3 cellular contexts compared by ENCODE assay signal in the genomic region with DNA sequence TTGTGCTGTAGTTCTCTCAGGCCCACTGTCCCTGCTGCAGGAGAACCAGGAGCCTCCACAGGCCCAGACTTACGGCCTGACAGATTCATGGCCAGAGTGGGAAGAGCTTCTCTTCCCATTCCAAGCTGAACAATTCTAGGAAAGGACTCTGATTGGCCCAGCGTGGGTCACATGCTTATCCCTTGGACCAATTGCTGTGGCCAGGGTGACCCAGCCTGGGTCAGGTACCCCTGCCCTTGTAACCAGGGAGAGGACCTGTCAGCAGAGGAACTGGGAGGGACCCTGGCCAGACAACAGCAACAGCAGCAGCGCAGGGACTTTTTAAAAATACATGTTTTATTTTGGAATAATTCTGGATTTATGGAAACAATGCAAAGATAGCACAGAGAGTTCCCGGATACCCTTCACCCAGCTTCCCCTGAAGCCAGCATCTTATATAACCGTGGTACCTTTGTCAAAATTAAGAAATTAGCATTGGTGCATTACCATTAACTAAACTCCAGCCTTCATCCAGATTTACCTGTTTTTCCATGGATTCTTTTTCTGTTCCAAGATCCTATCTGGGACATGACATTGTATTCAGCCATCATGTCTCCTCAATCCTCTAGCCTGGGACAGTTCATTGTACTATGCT.
A peak's percentile ranks its signal among the peaks of the same experiment; 100 is the strongest.
TF ChIP-seq lines count a peak whose summit lies in the region.

No MANE protein-coding gene starts in this region.

TF ChIP-seq in GM23338, 12 proteins besides CTCF, POLR2A, EP300 and RAD21 (continues in another document):
- TF ChIP-seq STAT1 (IDR thresholded peaks at IDR 0.05; ENCODE audit: unreplicated experiment): no peak
- TF ChIP-seq, protein P1, sequence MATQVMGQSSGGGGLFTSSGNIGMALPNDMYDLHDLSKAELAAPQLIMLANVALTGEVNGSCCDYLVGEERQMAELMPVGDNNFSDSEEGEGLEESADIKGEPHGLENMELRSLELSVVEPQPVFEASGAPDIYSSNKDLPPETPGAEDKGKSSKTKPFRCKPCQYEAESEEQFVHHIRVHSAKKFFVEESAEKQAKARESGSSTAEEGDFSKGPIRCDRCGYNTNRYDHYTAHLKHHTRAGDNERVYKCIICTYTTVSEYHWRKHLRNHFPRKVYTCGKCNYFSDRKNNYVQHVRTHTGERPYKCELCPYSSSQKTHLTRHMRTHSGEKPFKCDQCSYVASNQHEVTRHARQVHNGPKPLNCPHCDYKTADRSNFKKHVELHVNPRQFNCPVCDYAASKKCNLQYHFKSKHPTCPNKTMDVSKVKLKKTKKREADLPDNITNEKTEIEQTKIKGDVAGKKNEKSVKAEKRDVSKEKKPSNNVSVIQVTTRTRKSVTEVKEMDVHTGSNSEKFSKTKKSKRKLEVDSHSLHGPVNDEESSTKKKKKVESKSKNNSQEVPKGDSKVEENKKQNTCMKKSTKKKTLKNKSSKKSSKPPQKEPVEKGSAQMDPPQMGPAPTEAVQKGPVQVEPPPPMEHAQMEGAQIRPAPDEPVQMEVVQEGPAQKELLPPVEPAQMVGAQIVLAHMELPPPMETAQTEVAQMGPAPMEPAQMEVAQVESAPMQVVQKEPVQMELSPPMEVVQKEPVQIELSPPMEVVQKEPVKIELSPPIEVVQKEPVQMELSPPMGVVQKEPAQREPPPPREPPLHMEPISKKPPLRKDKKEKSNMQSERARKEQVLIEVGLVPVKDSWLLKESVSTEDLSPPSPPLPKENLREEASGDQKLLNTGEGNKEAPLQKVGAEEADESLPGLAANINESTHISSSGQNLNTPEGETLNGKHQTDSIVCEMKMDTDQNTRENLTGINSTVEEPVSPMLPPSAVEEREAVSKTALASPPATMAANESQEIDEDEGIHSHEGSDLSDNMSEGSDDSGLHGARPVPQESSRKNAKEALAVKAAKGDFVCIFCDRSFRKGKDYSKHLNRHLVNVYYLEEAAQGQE (IDR thresholded peaks at IDR 0.05; ENCODE audit: unreplicated experiment): no peak

TF ChIP-seq in Ishikawa, 13 proteins besides CTCF, POLR2A, EP300 and RAD21:
- TF ChIP-seq, protein P2, sequence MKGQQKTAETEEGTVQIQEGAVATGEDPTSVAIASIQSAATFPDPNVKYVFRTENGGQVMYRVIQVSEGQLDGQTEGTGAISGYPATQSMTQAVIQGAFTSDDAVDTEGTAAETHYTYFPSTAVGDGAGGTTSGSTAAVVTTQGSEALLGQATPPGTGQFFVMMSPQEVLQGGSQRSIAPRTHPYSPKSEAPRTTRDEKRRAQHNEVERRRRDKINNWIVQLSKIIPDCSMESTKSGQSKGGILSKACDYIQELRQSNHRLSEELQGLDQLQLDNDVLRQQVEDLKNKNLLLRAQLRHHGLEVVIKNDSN (IDR thresholded peaks at IDR 0.05): peak; percentile 68
- TF ChIP-seq, protein P1 (IDR thresholded peaks at IDR 0.05; ENCODE audit: low read depth): no peak
TF ChIP-seq in Ishikawa: peak in this region for 1.

TF ChIP-seq in H1, 55 proteins besides CTCF, POLR2A, EP300 and RAD21:
- TF ChIP-seq, protein P3, sequence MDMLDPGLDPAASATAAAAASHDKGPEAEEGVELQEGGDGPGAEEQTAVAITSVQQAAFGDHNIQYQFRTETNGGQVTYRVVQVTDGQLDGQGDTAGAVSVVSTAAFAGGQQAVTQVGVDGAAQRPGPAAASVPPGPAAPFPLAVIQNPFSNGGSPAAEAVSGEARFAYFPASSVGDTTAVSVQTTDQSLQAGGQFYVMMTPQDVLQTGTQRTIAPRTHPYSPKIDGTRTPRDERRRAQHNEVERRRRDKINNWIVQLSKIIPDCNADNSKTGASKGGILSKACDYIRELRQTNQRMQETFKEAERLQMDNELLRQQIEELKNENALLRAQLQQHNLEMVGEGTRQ (IDR thresholded peaks at IDR 0.05; ENCODE audit: low read length): peak; percentile 63
- no peak for TF ChIP-seq SRF (IDR thresholded peaks at IDR 0.05; ENCODE audit: low read depth, low read length)
